ENCODE assay signal across 23 cellular contexts in the genomic region with DNA sequence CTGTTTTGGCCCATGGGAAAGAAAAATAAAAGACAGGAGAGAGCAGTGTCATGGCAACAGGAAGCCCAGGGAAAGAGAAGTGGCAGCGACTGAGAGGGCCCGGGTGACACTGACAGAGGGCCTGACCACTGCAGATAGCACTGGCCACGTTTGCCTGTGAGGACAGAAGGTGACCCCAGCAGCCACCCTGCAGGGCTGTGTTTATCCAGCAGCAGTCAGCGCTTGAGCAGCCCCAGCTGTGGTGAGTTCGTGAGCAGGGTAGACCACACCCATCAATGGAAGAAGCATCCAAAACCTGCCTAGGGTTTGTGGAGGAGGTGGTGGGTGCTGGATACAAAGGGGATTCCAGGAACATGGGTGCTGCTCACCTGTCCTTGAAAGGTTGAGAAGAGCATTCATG.
"Had no signal": no experiment of that assay in that cellular context is flagged by ENCODE, and none has a peak within 500 bp of the region (broad histone marks: within the 10 kb centered on the region; RNA-seq: fewer than 3 reads in every experiment).

No MANE protein-coding gene starts in this region.

- DNase-seq: natural killer cell; occipital lobe; ovary; psoas muscle; right cardiac atrium; right lobe of liver; sigmoid colon; small intestine; stimulated activated CD4-positive, alpha-beta T cell treated with anti-CD3 and anti-CD28 coated beads, Interleukin-15, amount 100 ng/mL, for 24 hours; stimulated activated CD4-positive, alpha-beta T cell treated with anti-CD3 and anti-CD28 coated beads, Interleukin-2, amount 100 ng/mL, for 24 hours; stimulated activated CD4-positive, alpha-beta T cell treated with anti-CD3 and anti-CD28 coated beads, Interleukin-2, amount 100 ng/mL, for 48 hours; stimulated activated CD4-positive, alpha-beta T cell treated with anti-CD3 and anti-CD28 coated beads, Interleukin-4, amount 100 ng/mL, for 24 hours; stimulated activated naive B cell treated with anti-CD40 and anti-IgM and Interleukin-4, amounts not matched to agents 10 μg/mL and 1 μg/mL and 100 μg/mL, for 72 hours; stimulated activated naive CD4-positive, alpha-beta T cell treated with Interleukin-2 at 50 U/mL for 16 hours; stomach; thyroid gland; trophoblast cell; upper lobe of left lung had no signal

- H3K4me3 Mint-ChIP-seq: natural killer cell; nephron; neural progenitor cell; stimulated activated effector memory CD8-positive, alpha-beta T cell treated with anti-CD3 and anti-CD28 coated beads, Interleukin-12 subunit alpha, Interleukin-12 subunit beta, amount 100 ng/mL, for 72 hours; stimulated activated naive B cell treated with anti-CD40 and anti-IgM and Interleukin-4, amounts not matched to agents 10 μg/mL and 1 μg/mL and 100 μg/mL, for 72 hours; stimulated activated naive CD8-positive, alpha-beta T cell treated with anti-CD3 and anti-CD28 coated beads, Interleukin-15, Interleukin-2, amounts not matched to agents 100 ng/mL and 50 ng/mL, for 24 hours had no signal

- H3K27ac Mint-ChIP-seq: natural killer cell; nephron; neural progenitor cell; progenitor cell of endocrine pancreas; stimulated activated effector memory CD8-positive, alpha-beta T cell treated with anti-CD3 and anti-CD28 coated beads, Interleukin-12 subunit alpha, Interleukin-12 subunit beta, amount 100 ng/mL, for 72 hours; stimulated activated naive CD8-positive, alpha-beta T cell treated with anti-CD3 and anti-CD28 coated beads, Interleukin-15, Interleukin-2, amounts not matched to agents 100 ng/mL and 50 ng/mL, for 24 hours had no signal

- H3K27me3 Mint-ChIP-seq: progenitor cell of endocrine pancreas; stimulated activated naive B cell treated with anti-CD40 and anti-IgM and Interleukin-4, amounts not matched to agents 10 μg/mL and 1 μg/mL and 100 μg/mL, for 72 hours; stimulated activated naive CD8-positive, alpha-beta T cell treated with anti-CD3 and anti-CD28 coated beads, Interleukin-15, Interleukin-2, amounts not matched to agents 100 ng/mL and 50 ng/mL, for 24 hours had no signal

- ATAC-seq: natural killer cell; psoas muscle; right cardiac atrium; right lobe of liver; stimulated activated effector memory CD8-positive, alpha-beta T cell treated with anti-CD3 and anti-CD28 coated beads, Interleukin-12 subunit alpha, Interleukin-12 subunit beta, amount 100 ng/mL, for 72 hours; stimulated activated naive B cell treated with anti-CD40 and anti-IgM and Interleukin-4, amounts not matched to agents 10 μg/mL and 1 μg/mL and 100 μg/mL, for 72 hours had no signal

- H3K4me1 Mint-ChIP-seq: natural killer cell; neural progenitor cell; stimulated activated effector memory CD8-positive, alpha-beta T cell treated with anti-CD3 and anti-CD28 coated beads, Interleukin-12 subunit alpha, Interleukin-12 subunit beta, amount 100 ng/mL, for 72 hours; stimulated activated naive B cell treated with anti-CD40 and anti-IgM and Interleukin-4, amounts not matched to agents 10 μg/mL and 1 μg/mL and 100 μg/mL, for 72 hours had no signal

- H3K9me3 Mint-ChIP-seq: nephron, neural progenitor cell had no signal

- H3K36me3 Mint-ChIP-seq: natural killer cell; neural progenitor cell; stimulated activated effector memory CD8-positive, alpha-beta T cell treated with anti-CD3 and anti-CD28 coated beads, Interleukin-12 subunit alpha, Interleukin-12 subunit beta, amount 100 ng/mL, for 72 hours; stimulated activated naive B cell treated with anti-CD40 and anti-IgM and Interleukin-4, amounts not matched to agents 10 μg/mL and 1 μg/mL and 100 μg/mL, for 72 hours had no signal
